11 cellular contexts compared by ENCODE assay signal in the genomic region with DNA sequence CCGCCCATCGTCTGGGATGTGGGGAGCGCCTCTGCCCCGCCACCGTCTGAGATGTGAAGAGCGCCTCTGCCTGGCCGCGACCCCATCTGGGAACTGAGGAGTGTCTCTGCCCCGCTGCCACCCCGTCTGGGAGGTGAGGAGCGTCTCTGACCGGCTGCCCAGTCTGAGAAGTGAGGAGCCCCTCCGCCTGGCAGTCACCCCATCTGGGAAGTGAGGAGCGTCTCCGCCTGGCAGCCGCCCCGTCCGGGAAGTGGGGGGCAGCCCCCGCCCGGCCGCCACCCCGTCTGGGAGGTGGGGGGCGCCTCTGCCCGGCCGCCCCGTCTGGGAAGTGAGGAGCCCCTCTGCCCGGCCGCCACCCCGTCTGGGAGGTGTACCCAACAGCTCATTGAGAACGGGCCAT. TPM values are rescaled to one million over a fixed set of nuclear protein-coding genes. Genes with fewer than 3 reads are reported as not detected.
DNase-seq lines count a peak whose midpoint lies in the region; ATAC-seq lines count a peak whose summit lies in the region.
"Not testable (repeated sequence)": the region's sequence is repeated elsewhere in the genome, so short reads cannot be mapped to it uniquely, and the experiment has no call there.
"Had no signal": no experiment of that assay in that cellular context is flagged by ENCODE, and none has a peak within 500 bp of the region (broad histone marks: within the 10 kb centered on the region; RNA-seq: fewer than 3 reads in every experiment).

No MANE protein-coding gene starts in this region.

- intact Hi-C loops in Right ventricle myocardium inferior (cut with DNase I): not testable (repeated sequence)

- ATAC-seq in Right ventricle myocardium inferior: not testable (repeated sequence)

- DNase-seq in Right ventricle myocardium inferior (ENCODE audit: missing footprints): peak; percentile 23

RNA-seq across cellular contexts. Expression of gene IGBP1, which starts 10.2 kb away (rescaled TPM):
- 47.8 TPM for total RNA-seq in Right ventricle myocardium inferior

RNA-seq across cellular contexts. Expression of gene DGAT2L6, which starts 54.3 kb away (rescaled TPM):
- not detected for total RNA-seq in Right ventricle myocardium inferior
- total RNA-seq: A172; A673; B cell; Caco-2; Calu3; CD4-positive, alpha-beta memory T cell; CD4-positive, alpha-beta T cell; CD4-positive, CD25-positive, alpha-beta regulatory T cell; CD8-positive, alpha-beta memory T cell; CD8-positive, alpha-beta T cell had no signal
